ENCODE assay signal across 17 cellular contexts in the genomic region with DNA sequence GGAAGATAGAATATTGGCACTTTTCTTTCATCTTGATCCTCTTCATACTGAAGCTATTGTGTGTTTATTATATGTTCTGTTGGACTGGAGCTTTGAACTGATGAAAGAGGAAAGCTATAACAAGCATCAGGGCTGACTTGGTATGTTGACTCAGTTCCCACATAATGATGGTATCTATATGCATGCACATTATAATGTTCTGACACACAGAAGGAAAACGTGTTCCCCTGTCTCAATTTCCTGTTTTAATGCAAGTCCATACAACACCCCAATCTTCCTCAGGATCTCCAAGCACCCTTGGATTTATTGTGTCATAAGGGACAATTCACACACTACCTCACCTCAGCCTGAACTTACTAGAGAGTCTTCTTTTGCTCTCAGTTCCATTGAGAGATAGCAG.
"Had no signal": no experiment of that assay in that cellular context is flagged by ENCODE, and none has a peak within 500 bp of the region (broad histone marks: within the 10 kb centered on the region; RNA-seq: fewer than 3 reads in every experiment).

No MANE protein-coding gene starts in this region.

- H3K27ac Mint-ChIP-seq: activated naive CD4-positive, alpha-beta T cell treated with anti-CD3 and anti-CD28 coated beads for 36 hours; activated naive CD8-positive, alpha-beta T cell treated with anti-CD3 and anti-CD28 coated beads, Interleukin-2, amount 50 U/mL, for 24 hours; natural killer cell; T-helper 2 cell treated with Interferon-gamma antibody and Interleukin-4, amounts not matched to agents 5 μg/mL and 100 μg/mL, for 36 hours had no signal

- H3K4me1 Mint-ChIP-seq: natural killer cell had no signal

- H3K36me3 Mint-ChIP-seq: natural killer cell had no signal

- H3K4me3 Mint-ChIP-seq: activated naive CD4-positive, alpha-beta T cell treated with anti-CD3 and anti-CD28 coated beads for 36 hours; activated naive CD8-positive, alpha-beta T cell treated with anti-CD3 and anti-CD28 coated beads, Interleukin-2, amount 50 U/mL, for 24 hours; natural killer cell; T-helper 2 cell treated with Interferon-gamma antibody and Interleukin-4, amounts not matched to agents 5 μg/mL and 100 μg/mL, for 36 hours had no signal

- H3K27me3 ChIP-seq: hepatocyte, left lung, transverse colon had no signal

- DNase-seq: activated CD4-positive, alpha-beta T cell treated with anti-CD3 and anti-CD28 coated beads, Interleukin-2, amount 50 U/mL, for 1 hour; activated CD8-positive, alpha-beta memory T cell treated with anti-CD3 and anti-CD28 coated beads for 24 hours; activated naive CD4-positive, alpha-beta T cell treated with anti-CD3 and anti-CD28 coated beads for 36 hours; activated naive CD8-positive, alpha-beta T cell treated with anti-CD3 and anti-CD28 coated beads, Interleukin-2, amount 50 U/mL, for 24 hours; aorta; islet precursor cell; left lung; mesenchymal stem cell; natural killer cell; retina; stimulated activated CD4-positive, alpha-beta T cell treated with anti-CD3 and anti-CD28 coated beads, Interleukin-4, amount 100 ng/mL, for 1 hour; stimulated activated naive CD4-positive, alpha-beta T cell treated with Interleukin-2 at 50 U/mL for 16 hours; transverse colon had no signal

- H3K4me3 ChIP-seq: hepatocyte, left lung, transverse colon had no signal

- H3K4me1 ChIP-seq: left lung had no signal

- H3K9me3 Mint-ChIP-seq: activated naive CD4-positive, alpha-beta T cell treated with anti-CD3 and anti-CD28 coated beads for 36 hours; natural killer cell had no signal

- H3K36me3 ChIP-seq: left lung, neutrophil, transverse colon had no signal

- H3K9me3 ChIP-seq: left lung, neutrophil, transverse colon had no signal

- ATAC-seq: activated CD4-positive, CD25-positive, alpha-beta regulatory T cell treated with anti-CD3 and anti-CD28 coated beads, Interleukin-2, amount 50 U/mL, for 24 hours; activated naive CD8-positive, alpha-beta T cell treated with anti-CD3 and anti-CD28 coated beads, Interleukin-2, amount 50 U/mL, for 24 hours; left lung; natural killer cell had no signal

- H3K27ac ChIP-seq: hepatocyte, left lung, neutrophil, transverse colon had no signal
